Comparison of ENCODE assay signal across 8 cellular contexts in genomic region chr1:242524571-242525359, GRCh38. TPM values are rescaled to one million over a fixed set of nuclear protein-coding genes. Genes with fewer than 3 reads are reported as not detected.
DNase-seq lines count a peak whose midpoint lies in the region; ATAC-seq, FAIRE-seq and TF ChIP-seq lines count a peak whose summit lies in the region.

PLD5 (minus strand) TSS chr1:242524697.

- dilution Hi-C loops in keratinocyte (cut with MboI; ENCODE audit: extremely low pct_ligation_motif_present, low sequenced_read_pairs): no loop called here

- no peak for DNase-seq in keratinocyte (ENCODE audit: low read depth, low spot score)

- H3K27ac ChIP-seq in BLaER1: no peak within 1 kb of the TSS
- H3K27ac ChIP-seq in HUES6 (ENCODE audit: low read depth, low read length): no peak within 1 kb of the TSS
- peak within 1 kb of the TSS; percentile 8 for H3K27ac ChIP-seq in angular gyrus (ENCODE audit: low read depth, low read length)
- peak within 1 kb of the TSS; percentile 67 for H3K27ac ChIP-seq in keratinocyte (ENCODE audit: control insufficient read depth, insufficient read depth, low read length)
- no peak within 1 kb of the TSS for H3K27ac ChIP-seq in thymus (ENCODE audit: low read depth)

- no peak for TF ChIP-seq CTCF in keratinocyte (optimal IDR thresholded peaks at IDR 0.05 in 1 of 3, IDR thresholded peaks at IDR 0.05 in 1 of 3, conservative IDR thresholded peaks at IDR 0.05 in 1 of 3; ENCODE audit: extremely low read depth in 1 of 3, insufficient read depth in 2 of 3, low read length in 3 of 3)

- H3K4me2 ChIP-seq in BLaER1: peak within 1 kb of the TSS; percentile 77
- H3K4me2 ChIP-seq in keratinocyte (ENCODE audit: control insufficient read depth, extremely low read depth, insufficient read depth, low read depth, low read length): peak within 1 kb of the TSS; percentile 93

- WGBS in thymus: 3% methylated on average over 77 of the region's 77 CpGs

- H3K9me1 ChIP-seq in keratinocyte (ENCODE audit: control insufficient read depth, extremely low read depth, insufficient read depth, low read length): no peaks in the 10 kb centered on the region

- H3K79me2 ChIP-seq in keratinocyte (ENCODE audit: control insufficient read depth, insufficient read depth, low read length): peaks cover 25% of the 10 kb centered on the region

- H3K27me3 ChIP-seq in BLaER1 (peaks cover 20% of the 10 kb centered on the region), HUES6 (ENCODE audit: control insufficient read depth, insufficient read depth, low read length) (peaks cover 61% of the 10 kb centered on the region), keratinocyte (ENCODE audit: control insufficient read depth, extremely low read depth, insufficient read depth, low read length) (peaks cover 18% of the 10 kb centered on the region), thymus (ENCODE audit: control insufficient read depth, insufficient read depth) (peaks cover 40% of the 10 kb centered on the region)

- H3K9me3 ChIP-seq in BLaER1: peaks cover 16% of the 10 kb centered on the region
- no peaks in the 10 kb centered on the region for H3K9me3 ChIP-seq in HUES6 (ENCODE audit: control insufficient read depth, insufficient read depth, low read depth, low read length)
- no peaks in the 10 kb centered on the region for H3K9me3 ChIP-seq in keratinocyte (ENCODE audit: control insufficient read depth, low read depth, low read length)
- no peaks in the 10 kb centered on the region for H3K9me3 ChIP-seq in thymus (ENCODE audit: control insufficient read depth)

- peak within 1 kb of the TSS; percentile 53 for H2AFZ ChIP-seq in keratinocyte (ENCODE audit: control insufficient read depth, low read length)

- ATAC-seq in HG03520 (IDR thresholded peaks at IDR 0.05; ENCODE audit: unreplicated experiment) (no peak), GM19463 (IDR thresholded peaks at IDR 0.05; ENCODE audit: unreplicated experiment) (no peak), GM21529 (IDR thresholded peaks at IDR 0.05; ENCODE audit: unreplicated experiment) (no peak)

- no peak for FAIRE-seq in keratinocyte (lab: Jason Lieb, UNC)

- peak within 1 kb of the TSS; percentile 67 for H3K4me3 ChIP-seq in BLaER1
- H3K4me3 ChIP-seq in HUES6 (ENCODE audit: low read depth, low read length): peak within 1 kb of the TSS; percentile 82
- peak within 1 kb of the TSS; percentile 70 to 89 (median 77) for H3K4me3 ChIP-seq in keratinocyte (ENCODE audit: control insufficient read depth in 2 of 3, extremely low read depth in 1 of 3, insufficient read depth in 2 of 3, low read depth in 1 of 3, low read length in 3 of 3)
- peak within 1 kb of the TSS; percentile 51 for H3K4me3 ChIP-seq in thymus (ENCODE audit: low read length)

- H3K36me3 ChIP-seq in BLaER1 (no peaks in the 10 kb centered on the region), HUES6 (ENCODE audit: control insufficient read depth, insufficient read depth, low read length) (no peaks in the 10 kb centered on the region), keratinocyte (ENCODE audit: control insufficient read depth in 2 of 2, extremely low read depth in 1 of 2, insufficient read depth in 2 of 2, low read length in 2 of 2) (no peaks in the 10 kb centered on the region), thymus (ENCODE audit: control insufficient read depth, insufficient read depth) (no peaks in the 10 kb centered on the region)

- H4K20me1 ChIP-seq in BLaER1: no peaks in the 10 kb centered on the region; the same call in 1 of the 2 replicates
- no peaks in the 10 kb centered on the region for H4K20me1 ChIP-seq in keratinocyte (ENCODE audit: control insufficient read depth, extremely low read depth, insufficient read depth, low read length)

- 0 out of 2 replicates have a peak, but pooled peaks cover 6% of the 10 kb centered on the region for H3K4me1 ChIP-seq in BLaER1
- peaks cover 9% of the 10 kb centered on the region; the same call in 1 of the 2 replicates for H3K4me1 ChIP-seq in HUES6 (ENCODE audit: control insufficient read depth, insufficient read depth, low read length)
- peaks cover 13% of the 10 kb centered on the region for H3K4me1 ChIP-seq in keratinocyte (ENCODE audit: control insufficient read depth, extremely low read depth, insufficient read depth, low read length)
- H3K4me1 ChIP-seq in thymus (ENCODE audit: control insufficient read depth, insufficient read depth, low read length): no peaks in the 10 kb centered on the region

- H3K9ac ChIP-seq in BLaER1: no peak within 1 kb of the TSS
- peak within 1 kb of the TSS; percentile 44 for H3K9ac ChIP-seq in HUES6 (ENCODE audit: low read length)
- peak within 1 kb of the TSS; percentile 85 for H3K9ac ChIP-seq in keratinocyte (ENCODE audit: control insufficient read depth, extremely low read depth, insufficient read depth, low read length)

RNA-seq across cellular contexts. Expression of gene PLD5, which starts in this region (rescaled TPM):
- 6.3 to 7.2 TPM (median 6.9 TPM) in 3 replicates for polyA plus RNA-seq in keratinocyte
- polyA plus RNA-seq in keratinocyte (2011; ENCODE audit: low read depth): 3.9 TPM
- polyA plus RNA-seq in keratinocyte (2011; cell fraction: cytosol; rRNA removed): 8.5 and 14.3 TPM in 2 replicates
- polyA plus RNA-seq in keratinocyte (2011; cell fraction: nucleus; rRNA removed): 19.2 and 19.3 TPM in 2 replicates
- polyA plus RNA-seq in keratinocyte (2012; ENCODE audit: low replicate concordance): 6.6 and 11.4 TPM in 2 replicates
- 3.9 to 12.4 TPM (median 8.9 TPM) in 3 replicates for polyA minus RNA-seq in keratinocyte
- 12.9 TPM for polyA minus RNA-seq in keratinocyte (2011; cell fraction: cytosol; rRNA and poly(A)+ RNA removed)
- 21.7 and 43.3 TPM in 2 replicates for polyA minus RNA-seq in keratinocyte (2011; cell fraction: nucleus; rRNA and poly(A)+ RNA removed)
- polyA plus RNA-seq in thymus: 0.25 TPM

Comparison
In these comparisons a context has a peak if more than half of its experiments do, and no peak if none do; other contexts are left out.
1. H3K27ac ChIP-seq: peak in angular gyrus (single experiment) and keratinocyte (single experiment); none in BLaER1 (single experiment), HUES6 (single experiment) and thymus (single experiment).
2. Peak in every context shown above with its lines, with median percentiles within 50 percentile points of each other: H3K4me3 ChIP-seq.